16 cellular contexts compared by ENCODE assay signal in genomic region chr7:22460363-22460988, GRCh38. TPM values are rescaled to one million over a fixed set of nuclear protein-coding genes. Genes with fewer than 3 reads are reported as not detected.
DNase-seq lines count a peak whose midpoint lies in the region; ATAC-seq, FAIRE-seq and TF ChIP-seq lines count a peak whose summit lies in the region.
"Had no signal": no experiment of that assay in that cellular context is flagged by ENCODE, and none has a peak within 500 bp of the region (broad histone marks: within the 10 kb centered on the region; RNA-seq: fewer than 3 reads in every experiment).

No MANE protein-coding gene starts in this region.

- H3K18ac ChIP-seq in neuronal stem cell (ENCODE audit: low read length) = peak overlapping the region; percentile 63

- no peaks in the 10 kb centered on the region; the same call in 2 of the 3 replicates for H3K9me3 ChIP-seq in GM12878 (replicated peaks; ENCODE audit: control insufficient read depth, insufficient read depth, low read length)
- H3K9me3 ChIP-seq in neuronal stem cell (replicated peaks in 1 of 2; ENCODE audit: control insufficient read depth in 2 of 2, insufficient read depth in 1 of 2, low read depth in 1 of 2, low read length in 2 of 2) = no peaks in the 10 kb centered on the region
- H3K9me3 ChIP-seq: Caco-2 had no signal

- no peak for FAIRE-seq in GM12878 (lab: Jason Lieb, UNC)
- FAIRE-seq: GM12892, HTR-8/SVneo had no signal

- H3K4me1 ChIP-seq in GM12878 (ENCODE audit: control insufficient read depth, insufficient read depth, low read length) (no peaks in the 10 kb centered on the region), neuronal stem cell (ENCODE audit: control insufficient read depth in 2 of 2, insufficient read depth in 1 of 2, low read depth in 1 of 2, low read length in 2 of 2) (no peaks in the 10 kb centered on the region)
- H3K4me1 ChIP-seq: BLaER1, Caco-2 had no signal

- H2BK15ac ChIP-seq in neuronal stem cell (ENCODE audit: low read length) = no peak overlapping the region

- CTCF ChIA-PET in GM12878 (lab: Yijun Ruan, JAX) = interaction anchor here (0.6 to 2.3 kb wide), 10 partner anchors 8 to 831 kb away, joined by 3 to 12 read pairs (median 3); no protein-coding TSS in a partner anchor

- TF ChIP-seq RAD21 in GM12878 (IDR thresholded peaks at IDR 0.05; ENCODE audit: insufficient read depth, low read depth, low read length) = no peak

- H3K23ac ChIP-seq in neuronal stem cell (ENCODE audit: low read depth, low read length, poor library complexity) = no peak overlapping the region

- H3K79me1 ChIP-seq in neuronal stem cell (ENCODE audit: low read depth, low read length) = no peaks in the 10 kb centered on the region

- SMC1A ChIA-PET in GM12878 (lab: Charles Lee; ENCODE audit: uncharacterized antibody, unreplicated experiment) = interaction anchor here (0.8 to 1.7 kb wide), 8 partner anchors 8 to 349 kb away, joined by 3 to 8 read pairs (median 3); no protein-coding TSS in a partner anchor

- 53% methylated on average over 5 of the region's 5 CpGs for WGBS in GM12878 (ENCODE audit: insufficient coverage, insufficient replicate concordance, low lambda C conversion rate, missing lambda C conversion rate)
- no CpG with 5 or more reads among the region's 5 CpGs for WGBS in neuronal stem cell (ENCODE audit: extremely low coverage in 2 of 2, insufficient read length in 2 of 2, insufficient replicate concordance in 1 of 2), 2 donors

- RAD21 ChIA-PET in GM12878 (lab: Charles Lee; ENCODE audit: unreplicated experiment) = interaction anchor here (0.6 to 1.2 kb wide), 4 partner anchors 9 to 348 kb away, joined by 3 to 4 read pairs (median 3); no protein-coding TSS in a partner anchor

- TF ChIP-seq EP300 in GM12878 (IDR thresholded peaks at IDR 0.05; ENCODE audit: borderline replicate concordance in 1 of 2, control insufficient read depth in 1 of 2, low read depth in 2 of 2, low read length in 2 of 2) = no peak

- no peak overlapping the region for H2AK5ac ChIP-seq in neuronal stem cell (ENCODE audit: low read depth, low read length)

- DNase-seq in GM06990 (ENCODE audit: extremely low read depth, insufficient read length) (no peak), NAMALWA (ENCODE audit: low spot score) (peak; percentile 40), GM12878 (ENCODE audit: low read depth, low spot score) (no peak), neuronal stem cell (ENCODE audit: low spot score) (no peak), KG1 (lab: John Stamatoyannopoulos, UW) (no peak)
- DNase-seq: AML-193; Caco-2; CD8-positive, alpha-beta memory T cell; DMS79; HCEC 1CT; HFFc6 had no signal

- POLR2A ChIA-PET in GM12878 (lab: Charles Lee) = no interaction called here

- H3K14ac ChIP-seq in neuronal stem cell (ENCODE audit: low read length) = no peak overlapping the region

- TF ChIP-seq CTCF in GM06990 (IDR thresholded peaks at IDR 0.05; ENCODE audit: insufficient read depth, low read length, poor library complexity, severe bottlenecking) (peak; percentile 6), GM12878 (IDR thresholded peaks at IDR 0.05 in 2 of 3, conservative IDR thresholded peaks at IDR 0.05 in 1 of 3; ENCODE audit: control insufficient read depth in 2 of 3, extremely low read depth in 1 of 3, insufficient read depth in 1 of 3, low read depth in 3 of 3, low read length in 3 of 3) (peak in 1 of 3 experiments; percentile 17; a peak in 1 of 6 replicates)

- H3K9ac ChIP-seq in GM12878 (ENCODE audit: control insufficient read depth, insufficient read depth, low read length) (no peak overlapping the region), neuronal stem cell (ENCODE audit: low read depth, low read length, poor library complexity) (no peak overlapping the region)
- H3K9ac ChIP-seq: BLaER1 had no signal

- H3K27me3 ChIP-seq in GM06990 (replicated peaks; ENCODE audit: control insufficient read depth, insufficient read depth, low read length) = no peaks in the 10 kb centered on the region
- H3K27me3 ChIP-seq in GM12878 (replicated peaks in 1 of 2; ENCODE audit: control insufficient read depth in 2 of 2, insufficient read depth in 2 of 2, low read length in 1 of 2) = no peaks in the 10 kb centered on the region; a peak in 1 of 4 replicates
- H3K27me3 ChIP-seq in neuronal stem cell (ENCODE audit: control insufficient read depth in 3 of 3, insufficient read depth in 3 of 3, low read depth in 1 of 3, low read length in 3 of 3) = no peaks in the 10 kb centered on the region
- H3K27me3 ChIP-seq: BLaER1 had no signal

- TF ChIP-seq POLR2A in GM12878 (IDR thresholded peaks at IDR 0.05; ENCODE audit: low read depth, low read length) = no peak

- no peak overlapping the region for H2BK12ac ChIP-seq in neuronal stem cell (ENCODE audit: low read length)

- ATAC-seq in GM12878 (peak; percentile 61), HG03280 (IDR thresholded peaks at IDR 0.05; ENCODE audit: unreplicated experiment) (no peak), GM18498 (IDR thresholded peaks at IDR 0.05; ENCODE audit: unreplicated experiment) (no peak)

- H3K4me3 ChIP-seq in GM06990 (replicated peaks; ENCODE audit: low read depth, low read length) (no peak overlapping the region), GM12878 (no peak overlapping the region), neuronal stem cell (ENCODE audit: low read length in 2 of 2) (no peak overlapping the region)
- H3K4me3 ChIP-seq: BLaER1 had no signal

- no peak overlapping the region for H2BK120ac ChIP-seq in neuronal stem cell (ENCODE audit: low read depth, low read length)

- H3K36me3 ChIP-seq in GM06990 (ENCODE audit: control insufficient read depth, insufficient read depth, low read length) (no peaks in the 10 kb centered on the region), GM12878 (ENCODE audit: control insufficient read depth in 2 of 2, insufficient read depth in 2 of 2, low read length in 1 of 2) (no peaks in the 10 kb centered on the region), neuronal stem cell (replicated peaks in 1 of 2; ENCODE audit: control insufficient read depth in 2 of 2, insufficient read depth in 2 of 2, low read length in 2 of 2) (no peaks in the 10 kb centered on the region)
- H3K36me3 ChIP-seq: BLaER1 had no signal

- no peak overlapping the region for H3K4ac ChIP-seq in neuronal stem cell (ENCODE audit: low read length)

- no peak overlapping the region for H2AFZ ChIP-seq in GM12878 (ENCODE audit: control insufficient read depth, low read depth, low read length)
- no peak overlapping the region for H2AFZ ChIP-seq in neuronal stem cell (ENCODE audit: low read length)

- no TSS peak for BruUV-seq in GM12878 (replicated peaks; lab: Mats Ljungman, UMichigan)

- intact Hi-C loops in GM12878 (cut with micrococcal nuclease; ENCODE audit: unreplicated experiment) = no loop called here

- no peak overlapping the region for H2BK5ac ChIP-seq in neuronal stem cell (ENCODE audit: low read length)

- no peak overlapping the region for H3K27ac ChIP-seq in GM12878 (ENCODE audit: control insufficient read depth, insufficient read depth)
- H3K27ac ChIP-seq in neuronal stem cell (replicated peaks; ENCODE audit: low read length) = no peak overlapping the region
- H3K27ac ChIP-seq: BLaER1 had no signal

- H3K79me2 ChIP-seq in GM12878 (ENCODE audit: control insufficient read depth, insufficient read depth, low read length) = no peaks in the 10 kb centered on the region

- no peaks in the 10 kb centered on the region for H4K20me1 ChIP-seq in GM12878 (ENCODE audit: control insufficient read depth, insufficient read depth)
- H4K20me1 ChIP-seq: BLaER1 had no signal

- in situ Hi-C loops in GM12878 (cut with MboI) = no loop called here

- no peak overlapping the region for H4K8ac ChIP-seq in neuronal stem cell (ENCODE audit: low read depth, low read length)

- H3K4me2 ChIP-seq in GM12878 (ENCODE audit: control insufficient read depth, insufficient read depth) (no peak overlapping the region), neuronal stem cell (ENCODE audit: insufficient read depth, low read length, poor library complexity, severe bottlenecking) (no peak overlapping the region)
- H3K4me2 ChIP-seq: BLaER1 had no signal

- H4K91ac ChIP-seq in neuronal stem cell (ENCODE audit: low read depth, low read length, poor library complexity) = no peak overlapping the region

TF ChIP-seq in GM12878, 131 proteins besides CTCF, POLR2A, EP300 and RAD21:
- TF ChIP-seq YY1 (IDR thresholded peaks at IDR 0.05; ENCODE audit: low read depth, low read length) (no peak), SMC3 (IDR thresholded peaks at IDR 0.05; ENCODE audit: borderline replicate concordance, low read length) (0 out of 2 replicates have a peak, but pooled peaks have one; percentile 23)

RNA-seq across cellular contexts. Expression of gene STEAP1B, which starts 39.5 kb away (rescaled TPM):
- total RNA-seq in GM12878 (2013; cell fraction: nucleolus; rRNA removed) = not detected in 2 replicates
- total RNA-seq in GM12878 (2014; rRNA removed) (not detected in 2 replicates), GM12878 (2014; rRNA removed; fragmentation: Illumina TruSeq; extraction: Trizol) (not detected in 2 replicates), GM12878 (2021) (not detected in 2 replicates)
- not detected for polyA plus RNA-seq in GM12878 (2011; ENCODE audit: low read depth)
- polyA plus RNA-seq in GM12878 (2011; rRNA removed) (not detected in 2 replicates), GM12878 (2014; fragmentation: Illumina TruSeq; extraction: Trizol) (not detected in 2 replicates), GM12878 (2014; fragmentation: Nextera tagmentation; extraction: Ambion mirVana) (not detected), GM12878 (2014; rRNA removed) (0.08 and 0.14 TPM in 2 replicates), GM12878 (2016; fragmentation: Nextera tagmentation; extraction: Ambion mirVana) (not detected)
- not detected in 2 replicates for polyA plus RNA-seq in GM12878 (2011; cell fraction: cytosol; rRNA removed)
- not detected in 2 replicates for polyA plus RNA-seq in GM12878 (2011; cell fraction: nucleus; rRNA removed)
- not detected in 2 replicates for polyA plus RNA-seq in GM12878 (2012)
- not detected in 2 replicates for polyA minus RNA-seq in GM12878 (2011; rRNA and poly(A)+ RNA removed)
- not detected in 2 replicates for polyA minus RNA-seq in GM12878 (2011; cell fraction: cytosol; rRNA and poly(A)+ RNA removed)
- not detected in 2 replicates for polyA minus RNA-seq in GM12878 (2011; cell fraction: nucleus; rRNA and poly(A)+ RNA removed)
- 2.8 TPM for polyA plus RNA-seq in neuronal stem cell (2013, experiment 1 of 2)
- polyA plus RNA-seq in neuronal stem cell (2013, experiment 2 of 2) = 3.0 TPM
- polyA plus RNA-seq: CD8-positive, alpha-beta memory T cell had no signal
